1 cellular context compared by ENCODE assay signal in the genomic region with DNA sequence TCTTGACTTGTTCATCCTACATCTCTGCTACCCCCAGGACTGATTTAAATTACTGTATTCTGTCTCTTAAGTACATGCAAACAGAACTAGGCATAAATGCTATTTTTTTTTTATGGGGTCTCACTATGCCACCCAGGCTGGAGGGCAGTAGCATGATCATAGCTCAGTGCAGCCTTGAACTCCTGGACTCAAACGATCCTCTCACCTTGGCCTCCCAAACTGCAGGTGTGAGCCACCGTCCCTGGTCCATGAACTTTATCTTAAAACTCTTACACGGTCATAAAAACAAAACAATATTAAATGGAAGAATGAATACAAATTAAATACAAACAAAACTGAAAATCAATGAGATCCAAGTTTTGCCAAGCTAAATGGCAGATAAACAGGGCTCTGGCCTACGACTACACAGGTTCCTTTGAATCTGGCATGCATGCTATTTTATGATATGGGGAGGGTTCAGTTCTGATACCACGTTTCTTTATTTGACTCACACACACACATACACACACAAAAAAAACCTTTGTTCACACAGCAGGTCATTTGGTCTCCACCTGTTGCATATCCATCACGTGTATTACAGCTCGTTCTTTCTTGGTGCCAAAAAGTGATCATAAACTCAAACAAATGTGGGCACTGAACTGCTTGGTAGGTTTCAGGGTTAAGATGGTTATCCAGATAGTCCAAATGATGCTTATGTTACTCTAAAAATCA.
A peak's percentile ranks its signal among the peaks of the same experiment; 100 is the strongest.
TF ChIP-seq lines count a peak whose summit lies in the region.

No MANE protein-coding gene starts in this region.

TF ChIP-seq in HepG2, 621 proteins besides CTCF, POLR2A, EP300 and RAD21:
- TF ChIP-seq MLLT10 (CRISPR knock-in tag; IDR thresholded peaks at IDR 0.05) (no peak), ZFP62 (CRISPR knock-in tag; IDR thresholded peaks at IDR 0.05) (no peak), POLR2AphosphoS5 (IDR thresholded peaks at IDR 0.05; ENCODE audit: low read depth, low read length) (no peak), SALL1 (CRISPR knock-in tag; IDR thresholded peaks at IDR 0.05) (peak; percentile 52), SALL2 (CRISPR knock-in tag; IDR thresholded peaks at IDR 0.05) (no peak), ZNF263 (CRISPR knock-in tag; IDR thresholded peaks at IDR 0.05) (no peak), TGIF2 (CRISPR knock-in tag; IDR thresholded peaks at IDR 0.05) (0 out of 2 replicates have a peak, but pooled peaks have one; percentile 17), HNF4A (CRISPR knock-in tag; IDR thresholded peaks at IDR 0.05) (peak; percentile 36; the same call in 1 of the 2 replicates), RXRA (CRISPR knock-in tag; IDR thresholded peaks at IDR 0.05) (no peak), PHF21A (CRISPR knock-in tag; IDR thresholded peaks at IDR 0.05) (peak; percentile 24; the same call in 1 of the 2 replicates), MAZ (IDR thresholded peaks at IDR 0.05; ENCODE audit: borderline replicate concordance, low read depth, low read length) (no peak), MAZ (CRISPR knock-in tag; IDR thresholded peaks at IDR 0.05; ENCODE audit: low read depth) (no peak), ZNF879 (CRISPR knock-in tag; IDR thresholded peaks at IDR 0.05) (no peak), ZNF484 (CRISPR knock-in tag; IDR thresholded peaks at IDR 0.05; ENCODE audit: borderline replicate concordance, low read depth) (no peak), ZNF891 (CRISPR knock-in tag; IDR thresholded peaks at IDR 0.05) (no peak), ARNTL (CRISPR knock-in tag; IDR thresholded peaks at IDR 0.05) (no peak)
- TF ChIP-seq, protein P1, sequence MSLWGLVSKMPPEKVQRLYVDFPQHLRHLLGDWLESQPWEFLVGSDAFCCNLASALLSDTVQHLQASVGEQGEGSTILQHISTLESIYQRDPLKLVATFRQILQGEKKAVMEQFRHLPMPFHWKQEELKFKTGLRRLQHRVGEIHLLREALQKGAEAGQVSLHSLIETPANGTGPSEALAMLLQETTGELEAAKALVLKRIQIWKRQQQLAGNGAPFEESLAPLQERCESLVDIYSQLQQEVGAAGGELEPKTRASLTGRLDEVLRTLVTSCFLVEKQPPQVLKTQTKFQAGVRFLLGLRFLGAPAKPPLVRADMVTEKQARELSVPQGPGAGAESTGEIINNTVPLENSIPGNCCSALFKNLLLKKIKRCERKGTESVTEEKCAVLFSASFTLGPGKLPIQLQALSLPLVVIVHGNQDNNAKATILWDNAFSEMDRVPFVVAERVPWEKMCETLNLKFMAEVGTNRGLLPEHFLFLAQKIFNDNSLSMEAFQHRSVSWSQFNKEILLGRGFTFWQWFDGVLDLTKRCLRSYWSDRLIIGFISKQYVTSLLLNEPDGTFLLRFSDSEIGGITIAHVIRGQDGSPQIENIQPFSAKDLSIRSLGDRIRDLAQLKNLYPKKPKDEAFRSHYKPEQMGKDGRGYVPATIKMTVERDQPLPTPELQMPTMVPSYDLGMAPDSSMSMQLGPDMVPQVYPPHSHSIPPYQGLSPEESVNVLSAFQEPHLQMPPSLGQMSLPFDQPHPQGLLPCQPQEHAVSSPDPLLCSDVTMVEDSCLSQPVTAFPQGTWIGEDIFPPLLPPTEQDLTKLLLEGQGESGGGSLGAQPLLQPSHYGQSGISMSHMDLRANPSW (CRISPR knock-in tag; IDR thresholded peaks at IDR 0.05; ENCODE audit: borderline replicate concordance), result 0 out of 2 replicates have a peak, but pooled peaks have one; percentile 52
- TF ChIP-seq, protein P2, sequence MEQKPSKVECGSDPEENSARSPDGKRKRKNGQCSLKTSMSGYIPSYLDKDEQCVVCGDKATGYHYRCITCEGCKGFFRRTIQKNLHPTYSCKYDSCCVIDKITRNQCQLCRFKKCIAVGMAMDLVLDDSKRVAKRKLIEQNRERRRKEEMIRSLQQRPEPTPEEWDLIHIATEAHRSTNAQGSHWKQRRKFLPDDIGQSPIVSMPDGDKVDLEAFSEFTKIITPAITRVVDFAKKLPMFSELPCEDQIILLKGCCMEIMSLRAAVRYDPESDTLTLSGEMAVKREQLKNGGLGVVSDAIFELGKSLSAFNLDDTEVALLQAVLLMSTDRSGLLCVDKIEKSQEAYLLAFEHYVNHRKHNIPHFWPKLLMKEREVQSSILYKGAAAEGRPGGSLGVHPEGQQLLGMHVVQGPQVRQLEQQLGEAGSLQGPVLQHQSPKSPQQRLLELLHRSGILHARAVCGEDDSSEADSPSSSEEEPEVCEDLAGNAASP (CRISPR knock-in tag; IDR thresholded peaks at IDR 0.05; ENCODE audit: borderline replicate concordance), result no peak
- TF ChIP-seq, protein P3, sequence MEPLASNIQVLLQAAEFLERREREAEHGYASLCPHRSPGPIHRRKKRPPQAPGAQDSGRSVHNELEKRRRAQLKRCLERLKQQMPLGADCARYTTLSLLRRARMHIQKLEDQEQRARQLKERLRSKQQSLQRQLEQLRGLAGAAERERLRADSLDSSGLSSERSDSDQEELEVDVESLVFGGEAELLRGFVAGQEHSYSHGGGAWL (CRISPR knock-in tag; IDR thresholded peaks at IDR 0.05), result no peak
- TF ChIP-seq, protein P4, sequence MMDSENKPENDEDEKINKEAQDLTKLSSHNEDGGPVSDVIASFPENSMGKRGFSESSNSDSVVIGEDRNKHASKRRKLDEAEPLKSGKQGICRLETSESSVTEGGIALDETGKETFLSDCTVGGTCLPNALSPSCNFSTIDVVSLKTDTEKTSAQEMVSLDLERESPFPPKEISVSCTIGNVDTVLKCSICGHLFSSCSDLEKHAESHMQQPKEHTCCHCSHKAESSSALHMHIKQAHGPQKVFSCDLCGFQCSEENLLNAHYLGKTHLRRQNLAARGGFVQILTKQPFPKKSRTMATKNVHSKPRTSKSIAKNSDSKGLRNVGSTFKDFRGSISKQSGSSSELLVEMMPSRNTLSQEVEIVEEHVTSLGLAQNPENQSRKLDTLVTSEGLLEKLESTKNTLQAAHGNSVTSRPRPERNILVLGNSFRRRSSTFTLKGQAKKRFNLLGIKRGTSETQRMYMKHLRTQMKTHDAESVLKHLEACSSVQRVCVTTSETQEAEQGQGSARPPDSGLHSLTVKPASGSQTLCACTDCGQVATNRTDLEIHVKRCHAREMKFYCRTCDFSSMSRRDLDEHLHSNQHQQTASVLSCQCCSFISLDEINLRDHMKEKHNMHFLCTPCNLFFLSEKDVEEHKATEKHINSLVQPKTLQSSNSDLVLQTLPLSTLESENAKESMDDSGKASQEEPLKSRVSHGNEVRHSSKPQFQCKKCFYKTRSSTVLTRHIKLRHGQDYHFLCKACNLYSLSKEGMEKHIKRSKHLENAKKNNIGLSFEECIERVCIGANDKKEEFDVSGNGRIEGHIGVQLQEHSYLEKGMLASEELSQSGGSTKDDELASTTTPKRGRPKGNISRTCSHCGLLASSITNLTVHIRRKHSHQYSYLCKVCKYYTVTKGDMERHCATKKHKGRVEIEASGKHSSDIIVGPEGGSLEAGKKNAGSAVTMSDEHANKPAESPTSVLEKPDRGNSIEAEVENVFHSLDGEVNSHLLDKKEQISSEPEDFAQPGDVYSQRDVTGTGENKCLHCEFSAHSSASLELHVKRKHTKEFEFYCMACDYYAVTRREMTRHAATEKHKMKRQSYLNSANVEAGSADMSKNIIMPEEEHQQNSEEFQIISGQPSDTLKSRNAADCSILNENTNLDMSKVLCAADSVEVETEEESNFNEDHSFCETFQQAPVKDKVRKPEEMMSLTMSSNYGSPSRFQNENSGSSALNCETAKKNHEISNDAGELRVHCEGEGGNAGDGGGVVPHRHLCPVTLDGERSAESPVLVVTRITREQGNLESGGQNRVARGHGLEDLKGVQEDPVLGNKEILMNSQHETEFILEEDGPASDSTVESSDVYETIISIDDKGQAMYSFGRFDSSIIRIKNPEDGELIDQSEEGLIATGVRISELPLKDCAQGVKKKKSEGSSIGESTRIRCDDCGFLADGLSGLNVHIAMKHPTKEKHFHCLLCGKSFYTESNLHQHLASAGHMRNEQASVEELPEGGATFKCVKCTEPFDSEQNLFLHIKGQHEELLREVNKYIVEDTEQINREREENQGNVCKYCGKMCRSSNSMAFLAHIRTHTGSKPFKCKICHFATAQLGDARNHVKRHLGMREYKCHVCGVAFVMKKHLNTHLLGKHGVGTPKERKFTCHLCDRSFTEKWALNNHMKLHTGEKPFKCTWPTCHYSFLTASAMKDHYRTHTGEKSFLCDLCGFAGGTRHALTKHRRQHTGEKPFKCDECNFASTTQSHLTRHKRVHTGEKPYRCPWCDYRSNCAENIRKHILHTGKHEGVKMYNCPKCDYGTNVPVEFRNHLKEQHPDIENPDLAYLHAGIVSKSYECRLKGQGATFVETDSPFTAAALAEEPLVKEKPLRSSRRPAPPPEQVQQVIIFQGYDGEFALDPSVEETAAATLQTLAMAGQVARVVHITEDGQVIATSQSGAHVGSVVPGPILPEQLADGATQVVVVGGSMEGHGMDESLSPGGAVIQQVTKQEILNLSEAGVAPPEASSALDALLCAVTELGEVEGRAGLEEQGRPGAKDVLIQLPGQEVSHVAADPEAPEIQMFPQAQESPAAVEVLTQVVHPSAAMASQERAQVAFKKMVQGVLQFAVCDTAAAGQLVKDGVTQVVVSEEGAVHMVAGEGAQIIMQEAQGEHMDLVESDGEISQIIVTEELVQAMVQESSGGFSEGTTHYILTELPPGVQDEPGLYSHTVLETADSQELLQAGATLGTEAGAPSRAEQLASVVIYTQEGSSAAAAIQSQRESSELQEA (CRISPR knock-in tag; IDR thresholded peaks at IDR 0.05; ENCODE audit: not compliant biosample characterization), result no peak
- TF ChIP-seq, protein P5, sequence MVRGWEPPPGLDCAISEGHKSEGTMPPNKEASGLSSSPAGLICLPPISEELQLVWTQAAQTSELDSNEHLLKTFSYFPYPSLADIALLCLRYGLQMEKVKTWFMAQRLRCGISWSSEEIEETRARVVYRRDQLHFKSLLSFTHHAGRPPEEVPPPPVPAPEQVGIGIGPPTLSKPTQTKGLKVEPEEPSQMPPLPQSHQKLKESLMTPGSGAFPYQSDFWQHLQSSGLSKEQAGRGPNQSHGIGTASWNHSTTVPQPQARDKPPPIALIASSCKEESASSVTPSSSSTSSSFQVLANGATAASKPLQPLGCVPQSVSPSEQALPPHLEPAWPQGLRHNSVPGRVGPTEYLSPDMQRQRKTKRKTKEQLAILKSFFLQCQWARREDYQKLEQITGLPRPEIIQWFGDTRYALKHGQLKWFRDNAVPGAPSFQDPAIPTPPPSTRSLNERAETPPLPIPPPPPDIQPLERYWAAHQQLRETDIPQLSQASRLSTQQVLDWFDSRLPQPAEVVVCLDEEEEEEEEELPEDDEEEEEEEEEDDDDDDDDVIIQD (CRISPR knock-in tag; IDR thresholded peaks at IDR 0.05; ENCODE audit: low read depth), result no peak
- TF ChIP-seq, protein P6, sequence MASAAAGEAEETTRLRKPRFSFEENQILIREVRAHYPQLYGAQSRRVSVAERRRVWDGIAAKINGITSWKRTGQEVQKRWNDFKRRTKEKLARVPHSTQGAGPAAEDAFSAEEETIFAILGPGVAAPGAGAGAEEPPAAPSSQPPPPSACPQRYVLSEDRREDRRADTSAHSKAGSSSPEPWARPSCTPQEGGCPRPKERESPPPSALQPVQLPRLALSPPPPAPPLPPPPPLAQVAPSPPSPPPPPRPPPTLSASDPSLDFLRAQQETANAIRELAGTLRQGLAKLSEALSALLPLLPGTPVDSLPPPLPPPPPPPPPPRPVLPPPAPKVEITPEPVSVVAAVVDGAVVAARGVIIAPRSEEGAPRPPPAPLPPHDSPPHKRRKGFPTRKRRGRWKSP (CRISPR knock-in tag; IDR thresholded peaks at IDR 0.05), result no peak
- TF ChIP-seq, protein P7, sequence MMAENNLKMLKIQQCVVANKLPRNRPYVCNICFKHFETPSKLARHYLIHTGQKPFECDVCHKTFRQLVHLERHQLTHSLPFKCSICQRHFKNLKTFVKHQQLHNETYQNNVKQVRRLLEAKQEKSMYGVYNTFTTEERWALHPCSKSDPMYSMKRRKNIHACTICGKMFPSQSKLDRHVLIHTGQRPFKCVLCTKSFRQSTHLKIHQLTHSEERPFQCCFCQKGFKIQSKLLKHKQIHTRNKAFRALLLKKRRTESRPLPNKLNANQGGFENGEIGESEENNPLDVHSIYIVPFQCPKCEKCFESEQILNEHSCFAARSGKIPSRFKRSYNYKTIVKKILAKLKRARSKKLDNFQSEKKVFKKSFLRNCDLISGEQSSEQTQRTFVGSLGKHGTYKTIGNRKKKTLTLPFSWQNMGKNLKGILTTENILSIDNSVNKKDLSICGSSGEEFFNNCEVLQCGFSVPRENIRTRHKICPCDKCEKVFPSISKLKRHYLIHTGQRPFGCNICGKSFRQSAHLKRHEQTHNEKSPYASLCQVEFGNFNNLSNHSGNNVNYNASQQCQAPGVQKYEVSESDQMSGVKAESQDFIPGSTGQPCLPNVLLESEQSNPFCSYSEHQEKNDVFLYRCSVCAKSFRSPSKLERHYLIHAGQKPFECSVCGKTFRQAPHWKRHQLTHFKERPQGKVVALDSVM (CRISPR knock-in tag; IDR thresholded peaks at IDR 0.05), result peak; percentile 78
TF ChIP-seq in HepG2: peak in this region for 6.
